Comparison of ENCODE assay signal across 9 cellular contexts in genomic region chr4:127623755-127624087, GRCh38. TPM values are rescaled to one million over a fixed set of nuclear protein-coding genes. Genes with fewer than 3 reads are reported as not detected.
DNase-seq lines count a peak whose midpoint lies in the region; FAIRE-seq and TF ChIP-seq lines count a peak whose summit lies in the region.
"Had no signal": no experiment of that assay in that cellular context is flagged by ENCODE, and none has a peak within 500 bp of the region (broad histone marks: within the 10 kb centered on the region; RNA-seq: fewer than 3 reads in every experiment).

No MANE protein-coding gene starts in this region.

- H4K20me1 ChIP-seq in PC-9 (ENCODE audit: insufficient read depth) (no peaks in the 10 kb centered on the region), osteoblast (ENCODE audit: insufficient read depth, low read length) (no peaks in the 10 kb centered on the region)

- no peak for FAIRE-seq in GM19239 (lab: Jason Lieb, UNC)
- FAIRE-seq: endometrium had no signal

- H3K27ac ChIP-seq in PC-9 (no peak overlapping the region), esophagus squamous epithelium (peak overlapping the region in 1 of 4 donors; percentile 45), osteoblast (ENCODE audit: low read depth, low read length) (no peak overlapping the region)

- TF ChIP-seq POLR2A in esophagus squamous epithelium (IDR thresholded peaks at IDR 0.05): no peak

- intact Hi-C loops in PC-9 (cut with micrococcal nuclease; ENCODE audit: unreplicated experiment): loop anchor here (5.0 to 10.0 kb wide), 2 partner anchors 109 to 261 kb away; partner anchors contain the start of genes PLK4 and SLC25A31
- intact Hi-C loops in esophagus squamous epithelium (cut with DNase I): no loop called here

- 0 out of 2 replicates have a peak, but pooled peaks cover 6% of the 10 kb centered on the region for H3K27me3 ChIP-seq in PC-9 (ENCODE audit: insufficient read depth, low read depth)
- H3K27me3 ChIP-seq in esophagus squamous epithelium: peaks cover 0 to 43% (median 0%) of the 10 kb centered on the region in 4 donors
- peaks cover 16% of the 10 kb centered on the region for H3K27me3 ChIP-seq in osteoblast (ENCODE audit: insufficient read depth, low read length)

- DNase-seq in Daoy (ENCODE audit: low read depth): peak; percentile 10
- DNase-seq in PC-9: peak in 1 of 2 experiments; percentile 8
- no peak for DNase-seq in esophagus squamous epithelium (lab: John Stamatoyannopoulos, UW)
- DNase-seq in osteoblast (ENCODE audit: insufficient read length, low spot score, missing footprints): peak; percentile 90
- DNase-seq in NOMO-1 treated with DMSO at 0.1 percent for 48 hours (lab: John Stamatoyannopoulos, UW; ENCODE audit: unreplicated experiment): no peak
- DNase-seq in activated CD8-positive, alpha-beta memory T cell treated with anti-CD3 and anti-CD28 coated beads for 24 hours: no peak
- no peak for DNase-seq in GM19239 (ENCODE audit: insufficient read length, low spot score)
- DNase-seq in RKO (ENCODE audit: low spot score): no peak

- H3F3A ChIP-seq in PC-9 (ENCODE audit: insufficient read depth, low read depth): no peaks in the 10 kb centered on the region

- H3K36me3 ChIP-seq in PC-9 (ENCODE audit: low read depth): no peaks in the 10 kb centered on the region
- H3K36me3 ChIP-seq in esophagus squamous epithelium: no peaks in the 10 kb centered on the region
- H3K36me3 ChIP-seq in osteoblast (ENCODE audit: insufficient read depth, low read length): no peaks in the 10 kb centered on the region

- BruUV-seq in PC-9 (replicated peaks; lab: Mats Ljungman, UMichigan): no TSS peak

- TF ChIP-seq CTCF in PC-9 (conservative IDR thresholded peaks at IDR 0.05) (no peak), esophagus squamous epithelium (IDR thresholded peaks at IDR 0.05) (no peak), osteoblast (IDR thresholded peaks at IDR 0.05; ENCODE audit: extremely low read depth, low read depth, low read length) (no peak)

- no peaks in the 10 kb centered on the region for H3K79me2 ChIP-seq in PC-9 (ENCODE audit: low read depth)
- no peaks in the 10 kb centered on the region for H3K79me2 ChIP-seq in osteoblast (ENCODE audit: insufficient read depth, low read length)

- no peaks in the 10 kb centered on the region for H3K9me2 ChIP-seq in PC-9 (ENCODE audit: insufficient read depth)

- CTCF ChIA-PET in PC-9 (lab: Charles Lee): no interaction called here

- H3K4me1 ChIP-seq in PC-9 (replicated peaks; ENCODE audit: insufficient read depth): no peaks in the 10 kb centered on the region
- H3K4me1 ChIP-seq in esophagus squamous epithelium: peaks cover 0 to 19% (median 11%) of the 10 kb centered on the region in 3 donors
- H3K4me1 ChIP-seq in osteoblast (ENCODE audit: insufficient read depth, low read length): peaks cover 3% of the 10 kb centered on the region

- POLR2A ChIA-PET in PC-9 (lab: Charles Lee; ENCODE audit: unreplicated experiment): interaction anchor here (0.6 to 0.8 kb wide), 3 partner anchors 9 to 214 kb away, joined by 3 to 14 read pairs (median 9); partner anchors contain the start of gene INTU

- H3K4me2 ChIP-seq in PC-9 (peak overlapping the region; percentile 83), osteoblast (ENCODE audit: insufficient read depth, low read length) (peak overlapping the region; percentile 90)

- H2AFZ ChIP-seq in PC-9: peak overlapping the region; percentile 89
- peak overlapping the region; percentile 97 for H2AFZ ChIP-seq in osteoblast (ENCODE audit: low read length)

- H3K9me3 ChIP-seq in PC-9 (ENCODE audit: insufficient read depth, low read depth): no peaks in the 10 kb centered on the region
- H3K9me3 ChIP-seq in esophagus squamous epithelium: no peaks in the 10 kb centered on the region
- no peaks in the 10 kb centered on the region for H3K9me3 ChIP-seq in osteoblast (ENCODE audit: low read depth, low read length)

- 15 to 20% methylated on average over 8 of the region's 8 CpGs for WGBS in esophagus squamous epithelium, 2 donors

- H3K4me3 ChIP-seq in PC-9 (peak overlapping the region; percentile 62), esophagus squamous epithelium (peak overlapping the region; percentile 37 to 76 (median 58)), osteoblast (ENCODE audit: insufficient read depth, low read length) (peak overlapping the region; percentile 86)

RNA-seq across cellular contexts. Expression of gene INTU, which starts 9.0 kb away (rescaled TPM):
- total RNA-seq in Daoy (2014; rRNA removed; shearing (Covaris generic)): 1.3 and 6.6 TPM in 2 replicates
- total RNA-seq in PC-9 (2021): 9.7 and 10.5 TPM in 2 replicates
- total RNA-seq in esophagus squamous epithelium: 10 to 100 TPM in 1 of 4 donors, 1 to 10 TPM in 3; 4.3 to 11.4 (median 6.1) TPM
- total RNA-seq in osteoblast: 7.6 and 8.3 TPM in 2 replicates

Comparison
In these comparisons a context has a peak if more than half of its experiments do, and no peak if none do; other contexts are left out.
1. DNase-seq: peak in Daoy (single experiment) and osteoblast (single experiment); none in esophagus squamous epithelium (single experiment), NOMO-1 treated with DMSO at 0.1 percent for 48 hours (single experiment), activated CD8-positive, alpha-beta memory T cell treated with anti-CD3 and anti-CD28 coated beads for 24 hours (single experiment), GM19239 (single experiment) and RKO (single experiment).
2. Peak in every context shown above with its lines, with median percentiles within 50 percentile points of each other: H3K4me3 ChIP-seq.